In the genomic region with DNA sequence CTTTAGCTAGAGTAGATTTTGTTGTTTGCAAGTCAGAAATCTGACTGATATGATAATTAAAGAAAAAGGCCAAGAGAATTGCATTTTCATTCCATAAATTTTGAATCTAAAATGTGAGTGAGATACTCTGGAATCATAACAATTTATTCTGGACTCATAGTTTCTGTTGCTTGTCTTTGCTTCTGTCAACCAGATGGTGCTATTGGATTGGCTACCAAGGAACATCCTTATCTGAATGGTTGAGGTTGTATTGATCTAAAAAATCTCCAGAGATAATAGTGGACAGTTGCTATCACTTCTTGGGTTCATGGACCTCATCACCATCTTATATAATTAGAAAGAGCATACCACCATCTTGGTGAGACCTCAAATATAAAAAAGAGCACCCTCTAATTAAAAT, we compare ENCODE assay signal across 31 cellular contexts.
"Had no signal": no experiment of that assay in that cellular context is flagged by ENCODE, and none has a peak within 500 bp of the region (broad histone marks: within the 10 kb centered on the region; RNA-seq: fewer than 3 reads in every experiment).

No MANE protein-coding gene starts in this region.

- H3K4me1 Mint-ChIP-seq: activated CD4-positive, alpha-beta T cell treated with anti-CD3 and anti-CD28 coated beads for 36 hours; activated naive CD4-positive, alpha-beta T cell treated with anti-CD3 and anti-CD28 coated beads, Interleukin-2, amount 50 U/mL, for 24 hours; central memory CD8-positive, alpha-beta T cell had no signal

- H3K4me1 ChIP-seq: ascending aorta, Peyer's patch had no signal

- H3K9me3 Mint-ChIP-seq: activated CD4-positive, alpha-beta T cell treated with anti-CD3 and anti-CD28 coated beads, Interleukin-2, amount 10 ng/mL, durations not matched to agents 7 days and 5 days; activated naive CD4-positive, alpha-beta T cell treated with anti-CD3 and anti-CD28 coated beads, Interleukin-2, amount 50 U/mL, for 24 hours; activated naive CD8-positive, alpha-beta T cell treated with anti-CD3 and anti-CD28 coated beads, Interleukin-2, amount 10 ng/mL, durations not matched to agents 7 days and 5 days; activated T-cell treated with anti-CD3 and anti-CD28 coated beads, Interleukin-2, amount 50 U/mL, for 24 hours; activated T-helper 2 cell treated with anti-CD3 and anti-CD28 coated beads, Interferon-gamma antibody, Interleukin-2, Interleukin-4, amounts not matched to agents 10 μg/mL and 5 μg/mL and 100 μg/mL, durations not matched to agents 14 hours and 24 hours and 36 hours; central memory CD8-positive, alpha-beta T cell; T-helper 1 cell treated with Interleukin-12 subunit alpha and Interleukin-12 subunit beta and Interleukin-4 antibody, amounts not matched to agents 30 μg/mL and 1 μg/mL, for 36 hours; T-helper 2 cell treated with Interferon-gamma antibody and Interleukin-4, amounts not matched to agents 5 μg/mL and 100 μg/mL, for 36 hours; WTC11 had no signal

- H3K36me3 ChIP-seq: ascending aorta, cardiac muscle cell, Peyer's patch had no signal

- DNase-seq: activated CD4-positive, alpha-beta T cell treated with anti-CD3 and anti-CD28 coated beads for 36 hours; activated CD4-positive, alpha-beta T cell treated with anti-CD3 and anti-CD28 coated beads, Interleukin-2, amount 10 ng/mL, durations not matched to agents 7 days and 5 days; activated CD4-positive, alpha-beta T cell treated with anti-CD3 and anti-CD28 coated beads, Interleukin-2, amount 50 U/mL, for 48 hours; activated CD8-positive, alpha-beta T cell treated with anti-CD3 and anti-CD28 coated beads, Interleukin-2, amount 10 ng/mL, durations not matched to agents 7 days and 5 days; activated gamma-delta T cell; activated naive CD4-positive, alpha-beta T cell treated with Interleukin-2 at 50 U/mL for 16 hours; activated naive CD8-positive, alpha-beta T cell treated with anti-CD3 and anti-CD28 coated beads, Interleukin-2, amount 10 ng/mL, durations not matched to agents 7 days and 5 days; activated T-cell treated with anti-CD3 and anti-CD28 coated beads, Interleukin-2, amount 50 U/mL, for 24 hours; amygdala; Karpas-422; NCI-H1105; NCI-H1417 treated with DMSO at 0.1 percent for 48 hours; NCI-H187 treated with DMSO at 0.1 percent for 48 hours; NCI-H2081 treated with DMSO at 0.1 percent for 48 hours; NCI-H226; NCI-H446 treated with DMSO at 0.1 percent for 48 hours; NCI-H524 treated with DMSO at 0.1 percent for 48 hours; PC-3; Peyer's patch; SIG-M5 had no signal

- H3K27me3 Mint-ChIP-seq: activated CD4-positive, alpha-beta T cell treated with anti-CD3 and anti-CD28 coated beads, Interleukin-2, amount 10 ng/mL, durations not matched to agents 7 days and 5 days had no signal

- ATAC-seq: activated CD4-positive, alpha-beta T cell treated with anti-CD3 and anti-CD28 coated beads for 36 hours; activated CD4-positive, CD25-positive, alpha-beta regulatory T cell treated with anti-CD3 and anti-CD28 coated beads, Interleukin-2, amount 50 U/mL, for 24 hours; activated CD8-positive, alpha-beta T cell treated with anti-CD3 and anti-CD28 coated beads, Interleukin-2, amount 10 ng/mL, durations not matched to agents 7 days and 5 days; PC-3; Right ventricle myocardium inferior; WTC11 had no signal

- H3K27me3 ChIP-seq: ascending aorta, cardiac muscle cell, Peyer's patch had no signal

- H3K9me3 ChIP-seq: ascending aorta, Peyer's patch had no signal

- H3K4me3 Mint-ChIP-seq: activated CD4-positive, alpha-beta T cell treated with anti-CD3 and anti-CD28 coated beads for 36 hours; activated CD4-positive, alpha-beta T cell treated with anti-CD3 and anti-CD28 coated beads, Interleukin-2, amount 10 ng/mL, durations not matched to agents 7 days and 5 days; activated CD8-positive, alpha-beta T cell treated with anti-CD3 and anti-CD28 coated beads, Interleukin-2, amount 10 ng/mL, durations not matched to agents 7 days and 5 days; activated naive CD4-positive, alpha-beta T cell treated with anti-CD3 and anti-CD28 coated beads, Interleukin-2, amount 50 U/mL, for 24 hours; activated naive CD8-positive, alpha-beta T cell treated with anti-CD3 and anti-CD28 coated beads, Interleukin-2, amount 10 ng/mL, durations not matched to agents 7 days and 5 days; activated T-cell treated with anti-CD3 and anti-CD28 coated beads, Interleukin-2, amount 50 U/mL, for 24 hours; central memory CD8-positive, alpha-beta T cell; T-helper 1 cell treated with Interleukin-12 subunit alpha and Interleukin-12 subunit beta and Interleukin-4 antibody, amounts not matched to agents 30 μg/mL and 1 μg/mL, for 36 hours; T-helper 2 cell treated with Interferon-gamma antibody and Interleukin-4, amounts not matched to agents 5 μg/mL and 100 μg/mL, for 36 hours; WTC11 had no signal

- H3K36me3 Mint-ChIP-seq: activated naive CD8-positive, alpha-beta T cell treated with anti-CD3 and anti-CD28 coated beads, Interleukin-2, amount 10 ng/mL, durations not matched to agents 7 days and 5 days; WTC11 had no signal

- H3K4me3 ChIP-seq: ascending aorta, cardiac muscle cell, Peyer's patch had no signal

- H3K27ac Mint-ChIP-seq: activated CD4-positive, alpha-beta T cell treated with anti-CD3 and anti-CD28 coated beads for 36 hours; activated CD4-positive, alpha-beta T cell treated with anti-CD3 and anti-CD28 coated beads, Interleukin-2, amount 10 ng/mL, durations not matched to agents 7 days and 5 days; activated CD8-positive, alpha-beta T cell treated with anti-CD3 and anti-CD28 coated beads, Interleukin-2, amount 10 ng/mL, durations not matched to agents 7 days and 5 days; activated naive CD4-positive, alpha-beta T cell treated with anti-CD3 and anti-CD28 coated beads, Interleukin-2, amount 50 U/mL, for 24 hours; activated naive CD8-positive, alpha-beta T cell treated with anti-CD3 and anti-CD28 coated beads, Interleukin-2, amount 10 ng/mL, durations not matched to agents 7 days and 5 days; activated T-cell treated with anti-CD3 and anti-CD28 coated beads, Interleukin-2, amount 50 U/mL, for 24 hours; activated T-helper 2 cell treated with anti-CD3 and anti-CD28 coated beads, Interferon-gamma antibody, Interleukin-2, Interleukin-4, amounts not matched to agents 10 μg/mL and 5 μg/mL and 100 μg/mL, durations not matched to agents 14 hours and 24 hours and 36 hours; T-helper 1 cell treated with Interleukin-12 subunit alpha and Interleukin-12 subunit beta and Interleukin-4 antibody, amounts not matched to agents 30 μg/mL and 1 μg/mL, for 36 hours; T-helper 2 cell treated with Interferon-gamma antibody and Interleukin-4, amounts not matched to agents 5 μg/mL and 100 μg/mL, for 36 hours; WTC11 had no signal

- H3K27ac ChIP-seq: ascending aorta, cardiac muscle cell, Peyer's patch, RWPE1 had no signal
